In the genomic region with DNA sequence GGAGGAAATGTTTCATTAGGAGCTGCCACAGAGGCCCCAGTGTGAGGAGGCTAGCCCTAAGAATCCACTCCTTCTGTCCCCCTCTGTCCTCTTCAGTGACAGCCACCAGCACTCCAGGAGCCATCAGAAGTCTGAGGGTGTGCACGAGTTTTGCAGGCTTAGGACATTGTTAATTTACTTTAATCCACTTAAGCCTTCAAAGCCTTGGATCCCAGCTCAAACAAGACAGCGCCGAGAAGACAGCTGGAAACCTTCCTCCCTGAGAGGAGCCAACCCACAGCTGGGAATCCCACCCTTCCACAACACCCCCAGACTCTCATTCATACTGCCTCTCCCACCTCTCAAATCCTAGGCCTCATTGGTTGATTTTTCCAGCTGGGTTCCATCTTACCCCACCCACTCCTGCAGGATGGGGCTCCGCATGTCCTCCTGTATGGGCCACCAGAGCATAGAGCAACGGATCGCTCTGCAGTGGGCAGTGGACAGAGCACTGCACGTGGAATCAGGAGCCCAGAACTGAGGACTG, we compare ENCODE assay signal across 22 cellular contexts.
"Had no signal": no experiment of that assay in that cellular context is flagged by ENCODE, and none has a peak within 500 bp of the region (broad histone marks: within the 10 kb centered on the region; RNA-seq: fewer than 3 reads in every experiment).

No MANE protein-coding gene starts in this region.

- ATAC-seq: activated naive CD8-positive, alpha-beta T cell treated with anti-CD3 and anti-CD28 coated beads, Interleukin-2, amount 50 U/mL, for 24 hours; activated T-cell treated with anti-CD3 and anti-CD28 coated beads, Interleukin-2, amount 50 U/mL, for 4 hours; gastroesophageal sphincter; naive thymus-derived CD8-positive, alpha-beta T cell had no signal

- H3K4me1 Mint-ChIP-seq: activated naive CD4-positive, alpha-beta T cell treated with anti-CD3 and anti-CD28 coated beads, Interleukin-2, amount 10 ng/mL, durations not matched to agents 7 days and 5 days; activated naive CD8-positive, alpha-beta T cell treated with anti-CD3 and anti-CD28 coated beads, Interleukin-2, amount 50 U/mL, for 24 hours had no signal

- H3K27ac ChIP-seq: ascending aorta, breast epithelium, esophagus muscularis mucosa, gastroesophageal sphincter, thoracic aorta, upper lobe of left lung had no signal

- H3K27ac Mint-ChIP-seq: activated naive CD4-positive, alpha-beta T cell treated with anti-CD3 and anti-CD28 coated beads, Interleukin-2, amount 10 ng/mL, durations not matched to agents 7 days and 5 days; dendritic cell treated with granulocyte-macrophage colony-stimulating factor and Interleukin-4, amounts not matched to agents 40 ng/mL and 50 ng/mL, for 4 days; naive thymus-derived CD8-positive, alpha-beta T cell; progenitor cell of endocrine pancreas; stimulated activated memory B cell treated with anti-CD40 and anti-IgM and Interleukin-4, amounts not matched to agents 10 μg/mL and 1 μg/mL and 100 μg/mL, for 72 hours; T-helper 1 cell treated with Interleukin-12 subunit alpha and Interleukin-12 subunit beta and Interleukin-4 antibody, amounts not matched to agents 30 μg/mL and 1 μg/mL, for 36 hours had no signal

- H3K27me3 Mint-ChIP-seq: activated naive CD8-positive, alpha-beta T cell treated with anti-CD3 and anti-CD28 coated beads, Interleukin-2, amount 50 U/mL, for 24 hours; stimulated activated memory B cell treated with anti-CD40 and anti-IgM and Interleukin-4, amounts not matched to agents 10 μg/mL and 1 μg/mL and 100 μg/mL, for 72 hours had no signal

- H3K4me2 ChIP-seq: smooth muscle cell had no signal

- DNase-seq: activated CD4-positive, alpha-beta T cell treated with anti-CD3 and anti-CD28 coated beads, Interleukin-2, amount 50 U/mL, for 1 hour; activated CD8-positive, alpha-beta memory T cell treated with anti-CD3 and anti-CD28 coated beads, Interleukin-2, amount 50 U/mL, for 4 hours; activated naive CD4-positive, alpha-beta T cell treated with anti-CD3 and anti-CD28 coated beads, Interleukin-2, amount 10 ng/mL, durations not matched to agents 7 days and 5 days; activated naive CD8-positive, alpha-beta T cell treated with anti-CD3 and anti-CD28 coated beads, Interleukin-2, amount 50 U/mL, for 24 hours; activated T-cell treated with anti-CD3 and anti-CD28 coated beads, Interleukin-2, amount 50 U/mL, for 4 hours; cerebellar nuclear complex; effector CD8-positive, alpha-beta T cell; heart right ventricle; mesendoderm; naive thymus-derived CD8-positive, alpha-beta T cell; stimulated activated CD4-positive, alpha-beta T cell treated with anti-CD3 and anti-CD28 coated beads, Interleukin-4, amount 100 ng/mL, for 4 hours; upper lobe of left lung had no signal

- H3K9me3 ChIP-seq: ascending aorta, breast epithelium, esophagus muscularis mucosa, gastroesophageal sphincter, heart right ventricle, thoracic aorta, upper lobe of left lung had no signal

- H3K36me3 Mint-ChIP-seq: activated naive CD4-positive, alpha-beta T cell treated with anti-CD3 and anti-CD28 coated beads, Interleukin-2, amount 10 ng/mL, durations not matched to agents 7 days and 5 days; naive thymus-derived CD8-positive, alpha-beta T cell; stimulated activated memory B cell treated with anti-CD40 and anti-IgM and Interleukin-4, amounts not matched to agents 10 μg/mL and 1 μg/mL and 100 μg/mL, for 72 hours had no signal

- H3K4me3 ChIP-seq: ascending aorta, breast epithelium, esophagus muscularis mucosa, gastroesophageal sphincter, heart right ventricle, smooth muscle cell, thoracic aorta, upper lobe of left lung had no signal

- H3K36me3 ChIP-seq: ascending aorta, breast epithelium, esophagus muscularis mucosa, gastroesophageal sphincter, heart right ventricle, thoracic aorta, upper lobe of left lung had no signal

- H3K4me1 ChIP-seq: breast epithelium had no signal

- H3K4me3 Mint-ChIP-seq: activated naive CD4-positive, alpha-beta T cell treated with anti-CD3 and anti-CD28 coated beads, Interleukin-2, amount 10 ng/mL, durations not matched to agents 7 days and 5 days; activated naive CD8-positive, alpha-beta T cell treated with anti-CD3 and anti-CD28 coated beads, Interleukin-2, amount 50 U/mL, for 24 hours; activated T-cell treated with anti-CD3 and anti-CD28 coated beads, Interleukin-2, amount 50 U/mL, for 4 hours; dendritic cell treated with granulocyte-macrophage colony-stimulating factor and Interleukin-4, amounts not matched to agents 40 ng/mL and 50 ng/mL, for 4 days; naive thymus-derived CD8-positive, alpha-beta T cell; stimulated activated memory B cell treated with anti-CD40 and anti-IgM and Interleukin-4, amounts not matched to agents 10 μg/mL and 1 μg/mL and 100 μg/mL, for 72 hours; T-helper 1 cell treated with Interleukin-12 subunit alpha and Interleukin-12 subunit beta and Interleukin-4 antibody, amounts not matched to agents 30 μg/mL and 1 μg/mL, for 36 hours had no signal

- H3K9me3 Mint-ChIP-seq: activated naive CD4-positive, alpha-beta T cell treated with anti-CD3 and anti-CD28 coated beads, Interleukin-2, amount 10 ng/mL, durations not matched to agents 7 days and 5 days; activated naive CD8-positive, alpha-beta T cell treated with anti-CD3 and anti-CD28 coated beads, Interleukin-2, amount 50 U/mL, for 24 hours; activated T-cell treated with anti-CD3 and anti-CD28 coated beads, Interleukin-2, amount 50 U/mL, for 4 hours; dendritic cell treated with granulocyte-macrophage colony-stimulating factor and Interleukin-4, amounts not matched to agents 40 ng/mL and 50 ng/mL, for 4 days; naive thymus-derived CD8-positive, alpha-beta T cell; stimulated activated memory B cell treated with anti-CD40 and anti-IgM and Interleukin-4, amounts not matched to agents 10 μg/mL and 1 μg/mL and 100 μg/mL, for 72 hours; T-helper 1 cell treated with Interleukin-12 subunit alpha and Interleukin-12 subunit beta and Interleukin-4 antibody, amounts not matched to agents 30 μg/mL and 1 μg/mL, for 36 hours had no signal

- H3K27me3 ChIP-seq: ascending aorta, breast epithelium, esophagus muscularis mucosa, gastroesophageal sphincter, upper lobe of left lung had no signal
